In genomic region chr4:114807759-114808404, GRCh38 we compare ENCODE assay signal across 8 cellular contexts.
DNase-seq lines count a peak whose midpoint lies in the region; ATAC-seq and TF ChIP-seq lines count a peak whose summit lies in the region.

No MANE protein-coding gene starts in this region.

- peaks cover 1 to 9% of the 10 kb centered on the region in 2 donors for H3K27me3 Mint-ChIP-seq in CD4-positive, alpha-beta memory T cell

- ATAC-seq in GM18861 (IDR thresholded peaks at IDR 0.05; ENCODE audit: unreplicated experiment): peak; percentile 96
- ATAC-seq in HG02938 (IDR thresholded peaks at IDR 0.05; ENCODE audit: unreplicated experiment): peak; percentile 98

- H3K27ac Mint-ChIP-seq in CD4-positive, alpha-beta memory T cell: no peak overlapping the region

- H3K9me3 ChIP-seq in CD4-positive, alpha-beta memory T cell (ENCODE audit: control insufficient read depth in 1 of 2, low read length in 2 of 2): no peaks in the 10 kb centered on the region
- H3K9me3 ChIP-seq in ascending aorta (no peaks in the 10 kb centered on the region), tibial artery (no peaks in the 10 kb centered on the region)

- no peaks in the 10 kb centered on the region for H3K36me3 ChIP-seq in CD4-positive, alpha-beta memory T cell (ENCODE audit: insufficient read depth, low read length)
- H3K36me3 ChIP-seq in ascending aorta (no peaks in the 10 kb centered on the region), tibial artery (no peaks in the 10 kb centered on the region)

- no peaks in the 10 kb centered on the region for H3K4me1 Mint-ChIP-seq in CD4-positive, alpha-beta memory T cell

- no peak overlapping the region for H3K27ac ChIP-seq in CD4-positive, alpha-beta memory T cell (ENCODE audit: low read depth, low read length)
- no peak overlapping the region for H3K27ac ChIP-seq in ascending aorta
- no peak overlapping the region for H3K27ac ChIP-seq in tibial artery

- CTCF ChIA-PET in CD4-positive, alpha-beta memory T cell (lab: Charles Lee; ENCODE audit: partially characterized antibody): interaction anchor here (0.9 to 2.8 kb wide), 11 partner anchors 8 to 1413 kb away, joined by 3 to 8 read pairs (median 3); no protein-coding TSS in a partner anchor

- intact Hi-C loops in CD4-positive, alpha-beta memory T cell (cut with micrococcal nuclease): loop anchor here (5.0 kb wide), 1 partner anchor 421 kb away; no protein-coding TSS in a partner anchor
- intact Hi-C loops in ascending aorta (cut with DNase I): no loop called here
- intact Hi-C loops in tibial artery (cut with DNase I; ENCODE audit: low total_unique reads): no loop called here

- no peaks in the 10 kb centered on the region for H3K9me3 Mint-ChIP-seq in CD4-positive, alpha-beta memory T cell

- POLR2A ChIA-PET in CD4-positive, alpha-beta memory T cell (lab: Charles Lee; ENCODE audit: partially characterized antibody): no interaction called here

- H3K27me3 ChIP-seq in CD4-positive, alpha-beta memory T cell (ENCODE audit: insufficient read depth, low read length): no peaks in the 10 kb centered on the region
- H3K27me3 ChIP-seq in ascending aorta (no peaks in the 10 kb centered on the region), tibial artery (no peaks in the 10 kb centered on the region)

- TF ChIP-seq CTCF in ascending aorta (IDR thresholded peaks at IDR 0.05) (peak in 2 of 3 experiments; percentile 35 to 51), tibial artery (IDR thresholded peaks at IDR 0.05) (peak; percentile 27 to 45)

- no peaks in the 10 kb centered on the region for H3K4me1 ChIP-seq in CD4-positive, alpha-beta memory T cell (ENCODE audit: insufficient read depth, low read length)
- H3K4me1 ChIP-seq in ascending aorta (no peaks in the 10 kb centered on the region), tibial artery (no peaks in the 10 kb centered on the region)

- no peaks in the 10 kb centered on the region for H3K36me3 Mint-ChIP-seq in CD4-positive, alpha-beta memory T cell

- no peak overlapping the region for H3K4me3 ChIP-seq in CD4-positive, alpha-beta memory T cell (ENCODE audit: low read length in 2 of 2)
- H3K4me3 ChIP-seq in ascending aorta (no peak overlapping the region), tibial artery (no peak overlapping the region)

- no peak overlapping the region for H3K4me3 Mint-ChIP-seq in CD4-positive, alpha-beta memory T cell

- peak in 4 of 5 donors; percentile 24 to 43 (median 36) for DNase-seq in CD4-positive, alpha-beta memory T cell
- DNase-seq in NCI-H69 (lab: John Stamatoyannopoulos, UW) (peak; percentile 50), ascending aorta (ENCODE audit: low spot score in 2 of 2) (no peak), left kidney (ENCODE audit: low read depth, low spot score) (peak; percentile 58), tibial artery (no peak)
- DNase-seq in activated CD4-positive, CD25-positive, alpha-beta regulatory T cell treated with anti-CD3 and anti-CD28 coated beads, Interleukin-2, amount 50 U/mL, for 72 hours: no peak

Comparison
In these comparisons a context has a peak if more than half of its experiments do, and no peak if none do; other contexts are left out.
1. DNase-seq: peak in CD4-positive, alpha-beta memory T cell (4 of 5), NCI-H69 (single experiment) and left kidney (single experiment); none in ascending aorta (0 of 2), tibial artery (0 of 2) and activated CD4-positive, CD25-positive, alpha-beta regulatory T cell treated with anti-CD3 and anti-CD28 coated beads, Interleukin-2, amount 50 U/mL, for 72 hours (single experiment).